In genomic region chrX:135477576-135477975, GRCh38 we compare ENCODE assay signal across 8 cellular contexts. TPM values are rescaled to one million over a fixed set of nuclear protein-coding genes. Genes with fewer than 3 reads are reported as not detected.
DNase-seq lines count a peak whose midpoint lies in the region; ATAC-seq and TF ChIP-seq lines count a peak whose summit lies in the region.

No MANE protein-coding gene starts in this region.

- H3K4me1 ChIP-seq in esophagus muscularis mucosa (no peaks in the 10 kb centered on the region), neural progenitor cell (no peaks in the 10 kb centered on the region)

- intact Hi-C loops in esophagus muscularis mucosa (cut with DNase I), result no loop called here

- WGBS in esophagus muscularis mucosa, result 24% methylated on average over 3 of the region's 3 CpGs

- peaks cover 14% of the 10 kb centered on the region for H3K27me3 Mint-ChIP-seq in activated CD8-positive, alpha-beta T cell treated with anti-CD3 and anti-CD28 coated beads, Interleukin-2, amount 10 ng/mL, durations not matched to agents 7 days and 5 days (ENCODE audit: low read depth)
- no peaks in the 10 kb centered on the region for H3K27me3 Mint-ChIP-seq in neural progenitor cell (ENCODE audit: insufficient read depth, low read depth)

- peaks cover 20% of the 10 kb centered on the region for H3K4me1 Mint-ChIP-seq in activated CD8-positive, alpha-beta T cell treated with anti-CD3 and anti-CD28 coated beads, Interleukin-2, amount 10 ng/mL, durations not matched to agents 7 days and 5 days (ENCODE audit: low read depth)
- no peaks in the 10 kb centered on the region for H3K4me1 Mint-ChIP-seq in neural progenitor cell

- H3K4me2 ChIP-seq in neural progenitor cell, result no peak overlapping the region

- TF ChIP-seq EP300 in esophagus muscularis mucosa (IDR thresholded peaks at IDR 0.05), result no peak

- H3K9me3 Mint-ChIP-seq in activated CD8-positive, alpha-beta T cell treated with anti-CD3 and anti-CD28 coated beads, Interleukin-2, amount 10 ng/mL, durations not matched to agents 7 days and 5 days (ENCODE audit: insufficient read depth), result no peaks in the 10 kb centered on the region
- no peaks in the 10 kb centered on the region for H3K9me3 Mint-ChIP-seq in neural progenitor cell

- no peak overlapping the region for H2AFZ ChIP-seq in neural progenitor cell (replicated peaks)

- H3K4me3 ChIP-seq in esophagus muscularis mucosa, result no peak overlapping the region
- no peak overlapping the region for H3K4me3 ChIP-seq in neural progenitor cell

- H3K79me2 ChIP-seq in neural progenitor cell (ENCODE audit: low read depth), result no peaks in the 10 kb centered on the region

- H3K36me3 Mint-ChIP-seq in activated CD8-positive, alpha-beta T cell treated with anti-CD3 and anti-CD28 coated beads, Interleukin-2, amount 10 ng/mL, durations not matched to agents 7 days and 5 days (ENCODE audit: low read depth), result no peaks in the 10 kb centered on the region
- no peaks in the 10 kb centered on the region for H3K36me3 Mint-ChIP-seq in neural progenitor cell

- DNase-seq in C1 segment of cervical spinal cord (lab: John Stamatoyannopoulos, UW), result peak in 8 of 14 donors; percentile 0 to 23 (median 4)
- peak; percentile 70 for DNase-seq in H4 (ENCODE audit: low spot score)
- DNase-seq in NCI-H446 (lab: John Stamatoyannopoulos, UW), result peak; percentile 56 to 64
- peak; percentile 65 for DNase-seq in activated CD8-positive, alpha-beta T cell treated with anti-CD3 and anti-CD28 coated beads, Interleukin-2, amount 10 ng/mL, durations not matched to agents 7 days and 5 days
- DNase-seq in esophagus muscularis mucosa (ENCODE audit: extremely low spot score), result no peak
- peak; percentile 75 for DNase-seq in neural progenitor cell (ENCODE audit: low spot score)

- no peak overlapping the region for H3K27ac ChIP-seq in esophagus muscularis mucosa (replicated peaks in 1 of 4)
- no peak overlapping the region for H3K27ac ChIP-seq in neural progenitor cell

- TF ChIP-seq CTCF in esophagus muscularis mucosa (IDR thresholded peaks at IDR 0.05), result peak; percentile 16 to 31 (median 21)
- peak; percentile 64 for TF ChIP-seq CTCF in neural progenitor cell (IDR thresholded peaks at IDR 0.05)

- no peaks in the 10 kb centered on the region for H4K20me1 ChIP-seq in neural progenitor cell (ENCODE audit: low read depth)

- H3K27me3 ChIP-seq in esophagus muscularis mucosa (no peaks in the 10 kb centered on the region), neural progenitor cell (no peaks in the 10 kb centered on the region)

- POLR2A ChIA-PET in activated CD8-positive, alpha-beta T cell treated with anti-CD3 and anti-CD28 coated beads, Interleukin-2, amount 10 ng/mL, durations not matched to agents 7 days and 5 days (lab: Charles Lee), result no interaction called here

- no peak overlapping the region for H3K9ac ChIP-seq in neural progenitor cell

- no peaks in the 10 kb centered on the region for H3K9me3 ChIP-seq in esophagus muscularis mucosa
- no peaks in the 10 kb centered on the region for H3K9me3 ChIP-seq in neural progenitor cell (ENCODE audit: low read depth)

- H3K36me3 ChIP-seq in esophagus muscularis mucosa, result no peaks in the 10 kb centered on the region
- H3K36me3 ChIP-seq in neural progenitor cell, result no peaks in the 10 kb centered on the region

- peak overlapping the region; percentile 0 for H3K27ac Mint-ChIP-seq in activated CD8-positive, alpha-beta T cell treated with anti-CD3 and anti-CD28 coated beads, Interleukin-2, amount 10 ng/mL, durations not matched to agents 7 days and 5 days
- H3K27ac Mint-ChIP-seq in neural progenitor cell, result no peak overlapping the region

- no peak for TF ChIP-seq POLR2A in esophagus muscularis mucosa (IDR thresholded peaks at IDR 0.05; ENCODE audit: low read depth)

- peak; percentile 86 for ATAC-seq in activated CD8-positive, alpha-beta T cell treated with anti-CD3 and anti-CD28 coated beads, Interleukin-2, amount 10 ng/mL, durations not matched to agents 7 days and 5 days
- ATAC-seq in GM19324 (IDR thresholded peaks at IDR 0.05; ENCODE audit: low FRiP score, unreplicated experiment), result no peak
- no peak for ATAC-seq in HG03025 (IDR thresholded peaks at IDR 0.05; ENCODE audit: low FRiP score, unreplicated experiment)

- no peak overlapping the region for H3K4me3 Mint-ChIP-seq in activated CD8-positive, alpha-beta T cell treated with anti-CD3 and anti-CD28 coated beads, Interleukin-2, amount 10 ng/mL, durations not matched to agents 7 days and 5 days
- no peak overlapping the region for H3K4me3 Mint-ChIP-seq in neural progenitor cell

- CTCF ChIA-PET in activated CD8-positive, alpha-beta T cell treated with anti-CD3 and anti-CD28 coated beads, Interleukin-2, amount 10 ng/mL, durations not matched to agents 7 days and 5 days (lab: Charles Lee), result no interaction called here

- H3F3A ChIP-seq in neural progenitor cell (ENCODE audit: low read depth), result no peaks in the 10 kb centered on the region

RNA-seq across cellular contexts. Expression of gene INTS6L, which starts 42.9 kb away (rescaled TPM):
- 1.6 and 3.9 TPM in 2 replicates for total RNA-seq in H4 (2014; rRNA removed; shearing (Covaris generic))
- total RNA-seq in activated CD8-positive, alpha-beta T cell treated with anti-CD3 and anti-CD28 coated beads, Interleukin-2, amount 10 ng/mL, durations not matched to agents 7 days and 5 days, result 10 to 100 TPM; 24.4 to 24.9 TPM
- total RNA-seq in esophagus muscularis mucosa (1 to 10 TPM; 6.3 to 8.3 (median 7.2) TPM), neural progenitor cell (ENCODE audit: low replicate concordance) (10.4 and 18.3 TPM in 2 replicates)

RNA-seq across cellular contexts. Expression of gene SMIM10L2A, which starts 55.8 kb away (rescaled TPM):
- 0.04 and 0.25 TPM in 2 replicates for total RNA-seq in H4 (2014; rRNA removed; shearing (Covaris generic))
- under 1 TPM; 0.58 to 0.65 TPM for total RNA-seq in activated CD8-positive, alpha-beta T cell treated with anti-CD3 and anti-CD28 coated beads, Interleukin-2, amount 10 ng/mL, durations not matched to agents 7 days and 5 days
- total RNA-seq in esophagus muscularis mucosa, result 1 to 10 TPM in 2 of 4 donors, under 1 TPM in 2; 0.83 to 1.6 (median 1.2) TPM
- total RNA-seq in neural progenitor cell (ENCODE audit: low replicate concordance), result 1.9 and 5.9 TPM in 2 replicates
